In genomic region chr1:147539122-147539575, GRCh38 we compare ENCODE assay signal across 9 cellular contexts. TPM values are rescaled to one million over a fixed set of nuclear protein-coding genes. Genes with fewer than 3 reads are reported as not detected.
DNase-seq lines count a peak whose midpoint lies in the region; ATAC-seq and TF ChIP-seq lines count a peak whose summit lies in the region.
"Had no signal": no experiment of that assay in that cellular context is flagged by ENCODE, and none has a peak within 500 bp of the region (broad histone marks: within the 10 kb centered on the region; RNA-seq: fewer than 3 reads in every experiment).

No MANE protein-coding gene starts in this region.

- peak; percentile 22 for DNase-seq in NK-92 treated with Interleukin-12 subunit alpha and Interleukin-12 subunit beta, amount 100 ng/mL, for 24 hours (lab: John Stamatoyannopoulos, UW)
- DNase-seq in NK-92 (lab: John Stamatoyannopoulos, UW; ENCODE audit: unreplicated experiment): no peak
- DNase-seq in SK-N-SH: no peak
- peak; percentile 46 for DNase-seq in stimulated activated CD8-positive, alpha-beta memory T cell treated with anti-CD3 and anti-CD28 coated beads, Interleukin-4, amount 100 ng/mL, for 48 hours
- no peak for DNase-seq in NCI-H1105 treated with DMSO at 0.1 percent for 48 hours (lab: John Stamatoyannopoulos, UW)
- DNase-seq: BE2C had no signal

- no peak for TF ChIP-seq POLR2A in gastroesophageal sphincter (IDR thresholded peaks at IDR 0.05)

- CTCF ChIA-PET in SK-N-SH (lab: Yijun Ruan, JAX): interaction anchor here (0.8 kb wide), 1 partner anchor 25 kb away, joined by 3 read pairs; no protein-coding TSS in a partner anchor

- TF ChIP-seq EP300 in SK-N-SH (IDR thresholded peaks at IDR 0.05; ENCODE audit: borderline replicate concordance in 1 of 2, low read depth in 1 of 2, low read length in 1 of 2) (no peak), gastroesophageal sphincter (IDR thresholded peaks at IDR 0.05) (no peak)

- 27% methylated on average over 4 of the region's 4 CpGs for WGBS in SK-N-SH (ENCODE audit: low lambda C conversion rate)
- WGBS in gastroesophageal sphincter (ENCODE audit: low coverage in 1 of 2), 2 donors: 35 to 52% methylated on average over 4 of the region's 4 CpGs

- no peak for TF ChIP-seq RAD21 in SK-N-SH (IDR thresholded peaks at IDR 0.05; ENCODE audit: low read length)

- ATAC-seq in gastroesophageal sphincter (peak; percentile 65), GM21515 (IDR thresholded peaks at IDR 0.05; ENCODE audit: unreplicated experiment) (no peak), GM19035 (IDR thresholded peaks at IDR 0.05; ENCODE audit: unreplicated experiment) (no peak)

- POLR2A ChIA-PET in SK-N-SH (lab: Yijun Ruan, JAX): interaction anchor here (2.8 kb wide), 1 partner anchor 60 kb away, joined by 38 read pairs; no protein-coding TSS in a partner anchor

- no peaks in the 10 kb centered on the region for H3K9me2 ChIP-seq in SK-N-SH

- H3K4me1 ChIP-seq in SK-N-SH (ENCODE audit: control insufficient read depth in 1 of 2, insufficient read depth in 2 of 2, low read depth in 1 of 2, low read length in 1 of 2) (peaks cover 25 to 36% of the 10 kb centered on the region in 2 experiments; a peak in 3 of 4 replicates), gastroesophageal sphincter (peaks cover 11 to 47% (median 17%) of the 10 kb centered on the region in 3 donors)

- peaks cover 15% of the 10 kb centered on the region; the same call in 1 of the 2 replicates for H3K79me2 ChIP-seq in SK-N-SH (ENCODE audit: insufficient read depth)

- H3K9me3 ChIP-seq in SK-N-SH (no peaks in the 10 kb centered on the region), gastroesophageal sphincter (no peaks in the 10 kb centered on the region)
- H3K9me3 ChIP-seq: BE2C had no signal

- no peak overlapping the region for H2AFZ ChIP-seq in SK-N-SH (ENCODE audit: low read depth)

- peak overlapping the region; percentile 45; the same call in 1 of the 2 replicates for H3K9ac ChIP-seq in SK-N-SH

- H3F3A ChIP-seq in SK-N-SH (replicated peaks; ENCODE audit: insufficient read depth): peaks cover 20% of the 10 kb centered on the region

- no peaks in the 10 kb centered on the region for H3K27me3 ChIP-seq in SK-N-SH (ENCODE audit: insufficient read depth)
- no peaks in the 10 kb centered on the region for H3K27me3 ChIP-seq in gastroesophageal sphincter
- H3K27me3 ChIP-seq: BE2C had no signal

- H3K4me3 ChIP-seq in SK-N-SH (ENCODE audit: low read depth in 2 of 2, low read length in 1 of 2) (no peak overlapping the region), gastroesophageal sphincter (no peak overlapping the region)

- TF ChIP-seq CTCF in SK-N-SH (IDR thresholded peaks at IDR 0.05) (no peak), gastroesophageal sphincter (IDR thresholded peaks at IDR 0.05) (no peak)

- H3K36me3 ChIP-seq in SK-N-SH (replicated peaks in 1 of 2; ENCODE audit: control insufficient read depth in 1 of 2, insufficient read depth in 2 of 2, low read length in 1 of 2) (no peaks in the 10 kb centered on the region), gastroesophageal sphincter (no peaks in the 10 kb centered on the region)
- H3K36me3 ChIP-seq: BE2C had no signal

- H3K4me2 ChIP-seq in SK-N-SH: peak overlapping the region; percentile 95; the same call in 1 of the 2 replicates

- peak overlapping the region in 1 of 2 experiments; percentile 79; a peak in 3 of 4 replicates for H3K27ac ChIP-seq in SK-N-SH (ENCODE audit: low read depth in 2 of 2, low read length in 1 of 2)
- peak overlapping the region; percentile 91 to 95 (median 95) for H3K27ac ChIP-seq in gastroesophageal sphincter

- H4K20me1 ChIP-seq in SK-N-SH (ENCODE audit: insufficient read depth): no peaks in the 10 kb centered on the region; the same call in 1 of the 2 replicates

TF ChIP-seq in SK-N-SH, 30 proteins besides CTCF, POLR2A, EP300 and RAD21:
- TF ChIP-seq TAF1 (IDR thresholded peaks at IDR 0.05; ENCODE audit: borderline replicate concordance, low read depth, low read length) (no peak), REST (IDR thresholded peaks at IDR 0.05; ENCODE audit: low read depth, low read length) (0 out of 2 replicates have a peak, but pooled peaks have one; percentile 20), JUND (IDR thresholded peaks at IDR 0.05) (peak; percentile 92), FOXM1 (IDR thresholded peaks at IDR 0.05; ENCODE audit: low read depth) (no peak), NFIC (IDR thresholded peaks at IDR 0.05; ENCODE audit: borderline replicate concordance) (peak; percentile 24; the same call in 1 of the 2 replicates), FOSL2 (IDR thresholded peaks at IDR 0.05; ENCODE audit: borderline replicate concordance, low read depth) (peak; percentile 97), TCF12 (IDR thresholded peaks at IDR 0.05) (peak; percentile 58; the same call in 1 of the 2 replicates), RXRA (IDR thresholded peaks at IDR 0.05; ENCODE audit: borderline replicate concordance, low read depth) (peak; percentile 91; the same call in 1 of the 2 replicates), POLR2AphosphoS5 (IDR thresholded peaks at IDR 0.05; ENCODE audit: low read depth, low read length) (0 out of 2 replicates have a peak, but pooled peaks have one; percentile 29)
TF ChIP-seq in SK-N-SH: peak in this region for 7.

RNA-seq across cellular contexts. Expression of gene BCL9, which starts 2.2 kb away (rescaled TPM):
- 8.2 and 9.9 TPM in 2 replicates for polyA plus RNA-seq in SK-N-SH (2012; rRNA removed)
- 7.9 and 11.1 TPM in 2 replicates for polyA plus RNA-seq in SK-N-SH (2012; cell fraction: cytosol; rRNA removed)
- 8.4 and 10.5 TPM in 2 replicates for polyA plus RNA-seq in SK-N-SH (2012; cell fraction: nucleus; rRNA removed)
- 10 to 100 TPM; 21.4 to 53.0 (median 30.5) TPM for total RNA-seq in gastroesophageal sphincter

Comparison
In these comparisons a context has a peak if more than half of its experiments do, and no peak if none do; other contexts are left out.
1. DNase-seq: peak in NK-92 treated with Interleukin-12 subunit alpha and Interleukin-12 subunit beta, amount 100 ng/mL, for 24 hours (single experiment) and stimulated activated CD8-positive, alpha-beta memory T cell treated with anti-CD3 and anti-CD28 coated beads, Interleukin-4, amount 100 ng/mL, for 48 hours (single experiment); none in NK-92 (single experiment), SK-N-SH (single experiment) and NCI-H1105 treated with DMSO at 0.1 percent for 48 hours (single experiment).